ENCODE assay signal across 1 cellular context in the genomic region with DNA sequence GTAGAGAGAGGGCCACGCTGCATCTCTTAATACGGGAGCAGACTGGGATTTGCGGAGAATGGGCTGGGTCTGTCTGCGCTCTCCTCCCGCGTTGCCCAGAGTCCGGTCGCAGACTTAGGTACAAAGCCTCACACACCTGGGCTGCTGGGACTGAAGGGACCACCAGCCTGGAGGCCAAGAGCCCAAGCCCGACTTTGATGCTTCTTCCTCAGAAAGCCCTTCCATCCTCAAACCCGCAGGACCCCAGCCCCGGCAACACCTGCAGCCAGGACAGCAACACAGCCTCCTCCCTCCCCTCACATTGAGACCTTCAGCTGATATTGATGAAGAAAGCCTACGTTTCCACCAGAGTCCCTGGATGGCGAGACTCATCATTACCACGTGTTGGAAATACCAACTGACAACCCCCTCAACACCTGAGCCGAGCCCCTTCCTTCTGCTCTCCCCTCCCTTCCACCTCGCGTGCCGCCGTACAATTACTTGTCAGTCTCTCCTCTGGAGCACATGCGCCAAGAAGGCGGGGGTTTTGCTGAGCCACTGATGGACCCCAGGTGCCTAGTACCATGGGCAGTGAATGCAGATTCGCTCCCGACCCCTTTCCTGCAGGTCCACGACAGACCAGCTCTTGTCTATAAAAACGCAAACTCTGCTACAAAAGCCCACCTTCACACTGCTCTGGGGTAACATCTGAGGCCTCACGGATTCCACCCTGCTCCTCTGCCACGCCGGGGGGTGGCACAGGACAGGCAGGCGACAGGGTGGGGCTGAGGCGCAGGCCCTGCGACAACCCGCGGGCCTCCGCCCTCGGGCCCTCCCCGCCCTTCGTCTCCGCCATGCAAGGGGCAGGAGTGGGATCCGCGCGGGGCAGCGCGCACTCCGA.
TF ChIP-seq lines count a peak whose summit lies in the region.

No MANE protein-coding gene starts in this region.

TF ChIP-seq in HCT116, 20 proteins besides CTCF, POLR2A, EP300 and RAD21 (continued from another document):
- TF ChIP-seq REST (IDR thresholded peaks at IDR 0.05; ENCODE audit: low read depth): no peak
- no peak for TF ChIP-seq CEBPB (IDR thresholded peaks at IDR 0.05; ENCODE audit: low read depth)
- TF ChIP-seq YY1 (IDR thresholded peaks at IDR 0.05; ENCODE audit: extremely low read depth, insufficient replicate concordance, low read depth, low read length): no peak
- no peak for TF ChIP-seq MAX (IDR thresholded peaks at IDR 0.05)
